In genomic region chr2:163655672-163656071, GRCh38 we compare ENCODE assay signal across 15 cellular contexts.
"Had no signal": no experiment of that assay in that cellular context is flagged by ENCODE, and none has a peak within 500 bp of the region (broad histone marks: within the 10 kb centered on the region; RNA-seq: fewer than 3 reads in every experiment).

No MANE protein-coding gene starts in this region.

- ATAC-seq: activated CD8-positive, alpha-beta memory T cell treated with anti-CD3 and anti-CD28 coated beads, Interleukin-2, amount 10 ng/mL, durations not matched to agents 7 days and 5 days; activated naive CD4-positive, alpha-beta T cell treated with anti-CD3 and anti-CD28 coated beads, Interleukin-2, amount 50 U/mL, for 72 hours; pancreas had no signal

- H3K27ac ChIP-seq: brain microvascular endothelial cell, esophagus muscularis mucosa, pancreas, stomach had no signal

- H3K4me2 ChIP-seq: hepatocyte had no signal

- H3K4me1 ChIP-seq: pancreas had no signal

- H3K36me3 ChIP-seq: brain microvascular endothelial cell, esophagus muscularis mucosa, pancreas, stomach, tibial artery had no signal

- DNase-seq: activated CD4-positive, alpha-beta T cell treated with anti-CD3 and anti-CD28 coated beads, Interleukin-2, amount 50 U/mL, for 48 hours; activated CD4-positive, CD25-positive, alpha-beta regulatory T cell treated with anti-CD3 and anti-CD28 coated beads, Interleukin-2, amount 50 U/mL, for 72 hours; activated CD8-positive, alpha-beta memory T cell treated with anti-CD3 and anti-CD28 coated beads, Interleukin-2, amount 10 ng/mL, durations not matched to agents 7 days and 5 days; activated effector memory CD4-positive, alpha-beta T cell treated with Interleukin-2 at 50 U/mL for 16 hours; activated T-cell treated with anti-CD3 and anti-CD28 coated beads, Interleukin-2, amount 50 U/mL, for 24 hours; amygdala; brain microvascular endothelial cell; pancreas; stimulated activated CD4-positive, alpha-beta T cell treated with anti-CD3 and anti-CD28 coated beads, Interleukin-4, amount 100 ng/mL, for 24 hours; stomach; SW 1271; tibial artery had no signal

- H2AFZ ChIP-seq: hepatocyte had no signal

- H3K27me3 ChIP-seq: brain microvascular endothelial cell, esophagus muscularis mucosa, hepatocyte, pancreas, stomach, tibial artery had no signal

- H3K9me3 ChIP-seq: esophagus muscularis mucosa, pancreas, stomach, tibial artery had no signal

- H3K4me3 ChIP-seq: esophagus muscularis mucosa, hepatocyte, pancreas, stomach, tibial artery had no signal
